In the genomic region with DNA sequence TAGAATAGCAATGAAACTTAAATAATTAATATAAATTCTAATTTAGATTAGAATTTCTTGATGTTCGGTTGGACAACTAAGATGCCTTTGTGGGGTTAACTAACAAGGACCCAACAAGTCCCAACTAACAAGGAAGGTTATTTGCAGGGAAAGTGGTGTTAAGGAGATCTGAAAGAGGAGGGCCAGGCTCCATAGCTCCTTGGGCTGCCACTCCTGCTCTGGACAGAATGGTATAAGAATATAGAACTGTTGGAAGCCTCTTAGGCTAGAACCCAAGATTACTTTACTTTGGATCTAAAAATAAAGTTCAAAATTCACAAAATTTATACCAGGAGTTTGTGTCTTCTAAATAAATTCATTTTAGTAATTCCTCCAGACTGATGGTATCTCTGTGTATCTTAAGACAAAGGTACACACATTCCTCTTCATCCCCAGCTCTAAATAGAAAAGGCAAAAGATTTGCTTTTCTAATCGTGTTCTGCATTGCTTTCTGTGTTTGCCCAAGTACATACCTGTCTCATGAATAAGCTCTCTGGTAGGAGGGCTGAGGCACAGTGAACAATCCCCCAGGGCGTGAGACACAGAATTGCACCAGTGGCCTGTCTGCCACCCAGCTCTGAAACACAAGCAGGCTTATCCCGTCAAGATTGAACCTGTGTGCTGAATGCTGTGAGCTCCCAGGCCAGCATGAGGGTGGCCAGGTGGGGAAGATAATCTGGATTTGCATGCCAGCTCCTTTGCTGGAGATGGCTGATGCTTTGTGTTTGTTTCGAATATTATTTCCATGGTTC, we compare ENCODE assay signal across 12 cellular contexts.
DNase-seq lines count a peak whose midpoint lies in the region; ATAC-seq and TF ChIP-seq lines count a peak whose summit lies in the region.
"Had no signal": no experiment of that assay in that cellular context is flagged by ENCODE, and none has a peak within 500 bp of the region (broad histone marks: within the 10 kb centered on the region; RNA-seq: fewer than 3 reads in every experiment).

No MANE protein-coding gene starts in this region.

- no peaks in the 10 kb centered on the region for H3K9me2 ChIP-seq in SK-N-SH

- H3K27me3 ChIP-seq in SK-N-SH (ENCODE audit: insufficient read depth), result no peaks in the 10 kb centered on the region; the same call in 1 of the 2 replicates
- H3K27me3 ChIP-seq: esophagus muscularis mucosa had no signal

- no peak; the same call in 2 of the 3 replicates for ATAC-seq in SK-N-SH treated with all-trans-retinoic acid at 6 μM for 48 hours

- no peak for DNase-seq in SK-N-SH
- DNase-seq in amniotic epithelial cell (ENCODE audit: low read depth), result peak; percentile 82
- DNase-seq in iPS-NIHi7 (ENCODE audit: extremely low spot score), result peak; percentile 48
- peak; percentile 76 for DNase-seq in ureter (ENCODE audit: low spot score)
- no peak for DNase-seq in globus pallidus (ENCODE audit: low spot score)
- no peak for DNase-seq in Ammon's horn (ENCODE audit: low spot score)
- no peak for DNase-seq in NCI-H1417 (lab: John Stamatoyannopoulos, UW)
- DNase-seq: activated naive CD4-positive, alpha-beta T cell treated with Interleukin-2 at 50 U/mL for 16 hours; CD4-positive, CD25-positive, alpha-beta regulatory T cell; NCI-H146 had no signal

- H4K20me1 ChIP-seq in SK-N-SH (ENCODE audit: insufficient read depth), result peaks cover 4% of the 10 kb centered on the region; the same call in 1 of the 2 replicates

- peaks cover 0 to 6% of the 10 kb centered on the region in 2 experiments; a peak in 1 of 4 replicates for H3K4me1 ChIP-seq in SK-N-SH (ENCODE audit: control insufficient read depth in 1 of 2, insufficient read depth in 2 of 2, low read depth in 1 of 2, low read length in 1 of 2)

- CTCF ChIA-PET in SK-N-SH (lab: Yijun Ruan, JAX), result no interaction called here

- H3K4me2 ChIP-seq in SK-N-SH, result peak overlapping the region; percentile 41

- 24% methylated on average over 5 of the region's 5 CpGs for WGBS in SK-N-SH (ENCODE audit: low lambda C conversion rate)

- H2AFZ ChIP-seq in SK-N-SH (ENCODE audit: low read depth), result no peak overlapping the region

- 0 out of 4 replicates have a peak overlapping the region, but pooled peaks of 1 of the 2 experiments have one; percentile 76 for H3K27ac ChIP-seq in SK-N-SH (ENCODE audit: low read depth in 2 of 2, low read length in 1 of 2)

- peaks cover 8% of the 10 kb centered on the region for H3F3A ChIP-seq in SK-N-SH (replicated peaks; ENCODE audit: insufficient read depth)

- no peaks in the 10 kb centered on the region for H3K79me2 ChIP-seq in SK-N-SH (ENCODE audit: insufficient read depth)

- no peaks in the 10 kb centered on the region for H3K36me3 ChIP-seq in SK-N-SH (replicated peaks in 1 of 2; ENCODE audit: control insufficient read depth in 1 of 2, insufficient read depth in 2 of 2, low read length in 1 of 2)
- H3K36me3 ChIP-seq: esophagus muscularis mucosa had no signal

- no peak for TF ChIP-seq EP300 in SK-N-SH (IDR thresholded peaks at IDR 0.05; ENCODE audit: borderline replicate concordance in 1 of 2, low read depth in 1 of 2, low read length in 1 of 2)

- no peak for TF ChIP-seq RAD21 in SK-N-SH (IDR thresholded peaks at IDR 0.05; ENCODE audit: low read length)

- POLR2A ChIA-PET in SK-N-SH (lab: Yijun Ruan, JAX), result interaction anchor here (0.6 kb wide), 1 partner anchor 1480 kb away, joined by 3 read pairs; no protein-coding TSS in a partner anchor

- H3K9me3 ChIP-seq in SK-N-SH, result no peaks in the 10 kb centered on the region
- H3K9me3 ChIP-seq: esophagus muscularis mucosa had no signal

- H3K4me3 ChIP-seq in SK-N-SH (ENCODE audit: low read depth in 2 of 2, low read length in 1 of 2), result no peak overlapping the region
- H3K4me3 ChIP-seq: esophagus muscularis mucosa had no signal

- no peak overlapping the region for H3K9ac ChIP-seq in SK-N-SH

- no peak for TF ChIP-seq CTCF in SK-N-SH (IDR thresholded peaks at IDR 0.05)

TF ChIP-seq in SK-N-SH, 30 proteins besides CTCF, POLR2A, EP300 and RAD21:
- 0 out of 2 replicates have a peak, but pooled peaks have one; percentile 16 for TF ChIP-seq JUND (IDR thresholded peaks at IDR 0.05)
- TF ChIP-seq NRF1 (IDR thresholded peaks at IDR 0.05; ENCODE audit: low read depth, low read length), result no peak
- peak; percentile 2; the same call in 1 of the 2 replicates for TF ChIP-seq FOSL2 (IDR thresholded peaks at IDR 0.05; ENCODE audit: borderline replicate concordance, low read depth)
- no peak for TF ChIP-seq ELF1 (IDR thresholded peaks at IDR 0.05)
- TF ChIP-seq PBX3 (IDR thresholded peaks at IDR 0.05), result no peak
- no peak for TF ChIP-seq ZBTB33 (IDR thresholded peaks at IDR 0.05; ENCODE audit: borderline replicate concordance, low read depth)
- no peak for TF ChIP-seq GATA2 (CRISPR knock-in tag; IDR thresholded peaks at IDR 0.05)

TF ChIP-seq in SK-N-SH treated with all-trans-retinoic acid at 6 μM for 48 hours, 23 proteins besides CTCF, POLR2A, EP300 and RAD21:
- TF ChIP-seq RARB (CRISPR knock-in tag; IDR thresholded peaks at IDR 0.05) (no peak), ZNF8 (CRISPR knock-in tag; IDR thresholded peaks at IDR 0.05) (no peak), ESRRG (CRISPR knock-in tag; IDR thresholded peaks at IDR 0.05) (no peak), TOX (CRISPR knock-in tag; IDR thresholded peaks at IDR 0.05; ENCODE audit: borderline replicate concordance) (no peak), ZNF565 (CRISPR knock-in tag; conservative IDR thresholded peaks at IDR 0.05; ENCODE audit: low read depth) (no peak), GLIS3 (CRISPR knock-in tag; IDR thresholded peaks at IDR 0.05) (no peak), PPARA (CRISPR knock-in tag; IDR thresholded peaks at IDR 0.05; ENCODE audit: borderline replicate concordance) (no peak), ZNF70 (CRISPR knock-in tag; IDR thresholded peaks at IDR 0.05) (no peak), ZFP30 (CRISPR knock-in tag; IDR thresholded peaks at IDR 0.05) (no peak), ARNTL (CRISPR knock-in tag; IDR thresholded peaks at IDR 0.05; ENCODE audit: borderline replicate concordance, low read depth) (no peak), SNAI2 (CRISPR knock-in tag; IDR thresholded peaks at IDR 0.05) (no peak), TCF4 (CRISPR knock-in tag; IDR thresholded peaks at IDR 0.05; ENCODE audit: borderline replicate concordance) (no peak)
- TF ChIP-seq, protein P1, sequence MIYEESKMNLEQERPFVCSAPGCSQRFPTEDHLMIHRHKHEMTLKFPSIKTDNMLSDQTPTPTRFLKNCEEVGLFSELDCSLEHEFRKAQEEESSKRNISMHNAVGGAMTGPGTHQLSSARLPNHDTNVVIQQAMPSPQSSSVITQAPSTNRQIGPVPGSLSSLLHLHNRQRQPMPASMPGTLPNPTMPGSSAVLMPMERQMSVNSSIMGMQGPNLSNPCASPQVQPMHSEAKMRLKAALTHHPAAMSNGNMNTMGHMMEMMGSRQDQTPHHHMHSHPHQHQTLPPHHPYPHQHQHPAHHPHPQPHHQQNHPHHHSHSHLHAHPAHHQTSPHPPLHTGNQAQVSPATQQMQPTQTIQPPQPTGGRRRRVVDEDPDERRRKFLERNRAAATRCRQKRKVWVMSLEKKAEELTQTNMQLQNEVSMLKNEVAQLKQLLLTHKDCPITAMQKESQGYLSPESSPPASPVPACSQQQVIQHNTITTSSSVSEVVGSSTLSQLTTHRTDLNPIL (CRISPR knock-in tag; IDR thresholded peaks at IDR 0.05; ENCODE audit: low read depth), result no peak

Comparison
In these comparisons a context has a peak if more than half of its experiments do, and no peak if none do; other contexts are left out.
1. DNase-seq: peak in amniotic epithelial cell (single experiment), iPS-NIHi7 (single experiment) and ureter (single experiment); none in SK-N-SH (single experiment), globus pallidus (single experiment), Ammon's horn (single experiment) and NCI-H1417 (0 of 3).